9 cellular contexts compared by ENCODE assay signal in genomic region chr4:2746891-2747695, GRCh38. TPM values are rescaled to one million over a fixed set of nuclear protein-coding genes. Genes with fewer than 3 reads are reported as not detected.
A peak's percentile ranks its signal among the peaks of the same experiment; 100 is the strongest.
DNase-seq lines count a peak whose midpoint lies in the region; ATAC-seq and TF ChIP-seq lines count a peak whose summit lies in the region.
"Had no signal": no experiment of that assay in that cellular context is flagged by ENCODE, and none has a peak within 500 bp of the region (broad histone marks: within the 10 kb centered on the region; RNA-seq: fewer than 3 reads in every experiment).

No MANE protein-coding gene starts in this region.

- ATAC-seq in GM19467 (IDR thresholded peaks at IDR 0.05; ENCODE audit: unreplicated experiment): no peak

- H3K27ac Mint-ChIP-seq in T-helper 2 cell treated with Interferon-gamma antibody and Interleukin-4, amounts not matched to agents 5 μg/mL and 100 μg/mL, for 36 hours: peak overlapping the region; percentile 89

- H3K4me1 Mint-ChIP-seq in T-helper 2 cell treated with Interferon-gamma antibody and Interleukin-4, amounts not matched to agents 5 μg/mL and 100 μg/mL, for 36 hours (ENCODE audit: low read depth): peaks cover 34% of the 10 kb centered on the region

- H3K27me3 ChIP-seq in trophoblast cell (ENCODE audit: insufficient read depth, low read length): no peaks in the 10 kb centered on the region
- H3K27me3 ChIP-seq in thyroid gland: no peaks in the 10 kb centered on the region

- H4K12ac ChIP-seq in trophoblast cell (ENCODE audit: low read depth, low read length): no peak overlapping the region

- no peaks in the 10 kb centered on the region for H3K9me3 Mint-ChIP-seq in T-helper 2 cell treated with Interferon-gamma antibody and Interleukin-4, amounts not matched to agents 5 μg/mL and 100 μg/mL, for 36 hours

- H2AK5ac ChIP-seq in trophoblast cell (ENCODE audit: low read length): peak overlapping the region; percentile 33

- H3K9me3 ChIP-seq in OCI-LY7 (ENCODE audit: low read length) (no peaks in the 10 kb centered on the region), trophoblast cell (ENCODE audit: insufficient read depth, low read depth, low read length) (peaks cover 2% of the 10 kb centered on the region), thyroid gland (no peaks in the 10 kb centered on the region)

- intact Hi-C loops in OCI-LY7 (cut with micrococcal nuclease; ENCODE audit: unreplicated experiment) (loop anchor here (2.0 kb wide), 1 partner anchor 50 kb away; no protein-coding TSS in a partner anchor), thyroid gland (cut with DNase I) (no loop called here)

- H3K18ac ChIP-seq in trophoblast cell (ENCODE audit: low read length): peak overlapping the region; percentile 49

- no peak overlapping the region for H2BK12ac ChIP-seq in trophoblast cell (ENCODE audit: low read length)

- peak overlapping the region; percentile 58 for H3K4me2 ChIP-seq in OCI-LY7 (ENCODE audit: low read length)
- H3K4me2 ChIP-seq in trophoblast cell (ENCODE audit: low read length): no peak overlapping the region

- DNase-seq in T-helper 2 cell treated with Interferon-gamma antibody and Interleukin-4, amounts not matched to agents 5 μg/mL and 100 μg/mL, for 36 hours (ENCODE audit: low spot score): no peak
- DNase-seq in T-helper 2 cell (no peak), OCI-LY7 (ENCODE audit: low spot score) (no peak), dermis blood vessel endothelial cell (peak; percentile 61), trophoblast cell (no peak), thyroid gland (no peak), erythroblast (lab: John Stamatoyannopoulos, UW) (no peak)
- DNase-seq: NCI-H2081 had no signal

- H3K36me3 Mint-ChIP-seq in T-helper 2 cell treated with Interferon-gamma antibody and Interleukin-4, amounts not matched to agents 5 μg/mL and 100 μg/mL, for 36 hours (ENCODE audit: low read depth): peaks cover 55% of the 10 kb centered on the region

- H3K79me1 ChIP-seq in trophoblast cell (ENCODE audit: low read length): peaks cover 29% of the 10 kb centered on the region

- peak overlapping the region; percentile 19 for H4K8ac ChIP-seq in trophoblast cell (ENCODE audit: low read depth, low read length)

- no peaks in the 10 kb centered on the region for H4K20me1 ChIP-seq in OCI-LY7 (ENCODE audit: insufficient read depth, low read length)

- H3K4me3 Mint-ChIP-seq in T-helper 2 cell treated with Interferon-gamma antibody and Interleukin-4, amounts not matched to agents 5 μg/mL and 100 μg/mL, for 36 hours: peak overlapping the region; percentile 69

- peaks cover 36% of the 10 kb centered on the region for H3K4me1 ChIP-seq in OCI-LY7 (ENCODE audit: insufficient read depth, low read length, poor library complexity, severe bottlenecking)
- H3K4me1 ChIP-seq in trophoblast cell (ENCODE audit: control insufficient read depth in 1 of 2, insufficient read depth in 2 of 2, low read length in 2 of 2): peaks cover 41 to 48% of the 10 kb centered on the region in 2 experiments
- peaks cover 0 to 24% of the 10 kb centered on the region in 2 donors for H3K4me1 ChIP-seq in thyroid gland

- peaks cover 56% of the 10 kb centered on the region for H3K36me3 ChIP-seq in OCI-LY7 (ENCODE audit: insufficient read depth, low read length)
- peaks cover 44 to 50% of the 10 kb centered on the region in 2 experiments for H3K36me3 ChIP-seq in trophoblast cell (ENCODE audit: control insufficient read depth in 1 of 2, insufficient read depth in 2 of 2, low read length in 2 of 2)
- peaks cover 40 to 42% of the 10 kb centered on the region in 2 donors for H3K36me3 ChIP-seq in thyroid gland

- H3K4ac ChIP-seq in trophoblast cell (ENCODE audit: low read depth, low read length): no peak overlapping the region

- H3K9me2 ChIP-seq in OCI-LY7 (ENCODE audit: insufficient read depth, low read length): no peaks in the 10 kb centered on the region

- H3K4me3 ChIP-seq in OCI-LY7 (ENCODE audit: low read depth, low read length, poor library complexity, severe bottlenecking) (no peak overlapping the region), trophoblast cell (ENCODE audit: low read depth, low read length) (no peak overlapping the region), thyroid gland (replicated peaks in 1 of 3) (no peak overlapping the region)

- H3K14ac ChIP-seq in trophoblast cell (ENCODE audit: low read length): peak overlapping the region; percentile 58

- peak overlapping the region; percentile 63 for H2BK5ac ChIP-seq in trophoblast cell (ENCODE audit: low read depth, low read length, poor library complexity)

- CTCF ChIA-PET in OCI-LY7 (lab: Charles Lee; ENCODE audit: unreplicated experiment): interaction anchor here (1.1 kb wide), 1 partner anchor 17 kb away, joined by 3 read pairs; no protein-coding TSS in a partner anchor

- no peak for TF ChIP-seq POLR2A in thyroid gland (IDR thresholded peaks at IDR 0.05)
- TF ChIP-seq POLR2A in erythroblast (IDR thresholded peaks at IDR 0.05; ENCODE audit: low read length): no peak

- no peaks in the 10 kb centered on the region for H3K79me2 ChIP-seq in OCI-LY7 (ENCODE audit: insufficient read depth, low read depth, low read length)
- peaks cover 7% of the 10 kb centered on the region for H3K79me2 ChIP-seq in trophoblast cell (ENCODE audit: control insufficient read depth, insufficient read depth, low read length, poor library complexity)

- no peaks in the 10 kb centered on the region for H3K27me3 Mint-ChIP-seq in T-helper 2 cell treated with Interferon-gamma antibody and Interleukin-4, amounts not matched to agents 5 μg/mL and 100 μg/mL, for 36 hours (ENCODE audit: low read depth)

- H3K27ac ChIP-seq in OCI-LY7 (ENCODE audit: low read depth, low read length, poor library complexity, severe bottlenecking): peak overlapping the region; percentile 37
- peak overlapping the region; percentile 84 for H3K27ac ChIP-seq in trophoblast cell (ENCODE audit: low read depth, low read length)
- H3K27ac ChIP-seq in thyroid gland: peak overlapping the region in 1 of 3 donors; percentile 10

- H4K91ac ChIP-seq in trophoblast cell (ENCODE audit: low read depth, low read length): peak overlapping the region; percentile 82

- H2BK120ac ChIP-seq in trophoblast cell (ENCODE audit: insufficient read depth, low read length, poor library complexity): no peak overlapping the region

- H2AFZ ChIP-seq in OCI-LY7 (ENCODE audit: low read length) (no peak overlapping the region), trophoblast cell (ENCODE audit: insufficient read depth, low read length, poor library complexity) (no peak overlapping the region)

- no peak overlapping the region for H3K23ac ChIP-seq in trophoblast cell (ENCODE audit: low read length)

- POLR2A ChIA-PET in OCI-LY7 (lab: Charles Lee): interaction anchor here (0.6 to 1.2 kb wide), 3 partner anchors 39 to 306 kb away, joined by 3 to 6 read pairs (median 4); no protein-coding TSS in a partner anchor

- TF ChIP-seq CTCF in OCI-LY7 (conservative IDR thresholded peaks at IDR 0.05; ENCODE audit: low read length) (no peak), thyroid gland (IDR thresholded peaks at IDR 0.05) (no peak)

- H3K9ac ChIP-seq in trophoblast cell (ENCODE audit: low read length): no peak overlapping the region

- WGBS in trophoblast cell (ENCODE audit: extremely low coverage, insufficient coverage, insufficient read length): no CpG with 5 or more reads among the region's 16 CpGs
- WGBS in thyroid gland, 2 donors: 77 to 86% methylated on average over 12 to 14 of the region's 16 CpGs

- BruUV-seq in OCI-LY7 (replicated peaks; lab: Mats Ljungman, UMichigan): no TSS peak

RNA-seq across cellular contexts. Expression of gene TNIP2, which starts 9.0 kb away (rescaled TPM):
- total RNA-seq in OCI-LY7 (2014; rRNA removed; shearing (Covaris generic)): 32.1 TPM in 2 replicates
- total RNA-seq in OCI-LY7 (2022) (26.2 and 28.3 TPM in 2 replicates), dermis blood vessel endothelial cell (119 and 122 TPM in 2 replicates), thyroid gland (10 to 100 TPM; 44.7 to 65.4 (median 52.2) TPM)
- 52.2 and 57.7 TPM in 2 replicates for polyA plus RNA-seq in trophoblast cell (2013)

RNA-seq across cellular contexts. Expression of gene SH3BP2, which starts 45.8 kb away (rescaled TPM):
- 6.9 and 10.9 TPM in 2 replicates for total RNA-seq in OCI-LY7 (2014; rRNA removed; shearing (Covaris generic))
- 23.8 and 31.6 TPM in 2 replicates for total RNA-seq in OCI-LY7 (2022)
- 26.4 and 29.6 TPM in 2 replicates for total RNA-seq in dermis blood vessel endothelial cell
- polyA plus RNA-seq in trophoblast cell (2013): 21.3 and 21.9 TPM in 2 replicates
- total RNA-seq in thyroid gland: 10 to 100 TPM; 29.6 to 43.5 (median 36.7) TPM
